8 cellular contexts compared by ENCODE assay signal in genomic region chr6:161274488-161274858, GRCh38. TPM values are rescaled to one million over a fixed set of nuclear protein-coding genes. Genes with fewer than 3 reads are reported as not detected.
A peak's percentile ranks its signal among the peaks of the same experiment; 100 is the strongest.
DNase-seq lines count a peak whose midpoint lies in the region; ATAC-seq and TF ChIP-seq lines count a peak whose summit lies in the region.

No MANE protein-coding gene starts in this region.

- H3K4me3 ChIP-seq in CD4-positive, CD25-positive, alpha-beta regulatory T cell (ENCODE audit: low read depth, low read length) = peak overlapping the region; percentile 91
- H3K4me3 ChIP-seq in Loucy (ENCODE audit: low read length, poor library complexity, severe bottlenecking) (peak overlapping the region; percentile 84), dorsolateral prefrontal cortex (peak overlapping the region; percentile 60 to 90 (median 75))

- peak overlapping the region; percentile 64 for H3K9ac ChIP-seq in Loucy (ENCODE audit: low read depth, low read length, poor library complexity, severe bottlenecking)

- no peaks in the 10 kb centered on the region for H3F3A ChIP-seq in Loucy (ENCODE audit: low read depth)

- peaks cover 24% of the 10 kb centered on the region for H3K4me1 ChIP-seq in CD4-positive, CD25-positive, alpha-beta regulatory T cell (ENCODE audit: control insufficient read depth, insufficient read depth, low read length, poor library complexity, severe bottlenecking)
- peaks cover 29% of the 10 kb centered on the region for H3K4me1 ChIP-seq in Loucy (ENCODE audit: insufficient read depth, low read length, poor library complexity, severe bottlenecking)

- no peak for ATAC-seq in CD4-positive, CD25-positive, alpha-beta regulatory T cell (ENCODE audit: low read depth in 2 of 2)
- ATAC-seq in GM21528 (IDR thresholded peaks at IDR 0.05; ENCODE audit: low FRiP score, unreplicated experiment) = no peak

- H3K36me3 Mint-ChIP-seq in CD4-positive, CD25-positive, alpha-beta regulatory T cell = no peaks in the 10 kb centered on the region
- peaks cover 11% of the 10 kb centered on the region for H3K36me3 Mint-ChIP-seq in neural crest cell (ENCODE audit: low read depth)

- peaks cover 3% of the 10 kb centered on the region for H3K27me3 ChIP-seq in CD4-positive, CD25-positive, alpha-beta regulatory T cell (ENCODE audit: control insufficient read depth, insufficient read depth, low read length)
- H3K27me3 ChIP-seq in Loucy (ENCODE audit: insufficient read depth, low read length, poor library complexity, severe bottlenecking) (peaks cover 23% of the 10 kb centered on the region), dorsolateral prefrontal cortex (no peaks in the 10 kb centered on the region)

- peak overlapping the region; percentile 92 for H3K4me2 ChIP-seq in Loucy (ENCODE audit: low read depth, low read length, poor library complexity, severe bottlenecking)

- H3K9me3 ChIP-seq in CD4-positive, CD25-positive, alpha-beta regulatory T cell (ENCODE audit: control insufficient read depth in 2 of 2, low read length in 2 of 2) = no peaks in the 10 kb centered on the region
- no peaks in the 10 kb centered on the region for H3K9me3 ChIP-seq in Loucy (ENCODE audit: insufficient read depth, low read depth, low read length)

- in situ Hi-C loops in GM13976 (cut with MboI; ENCODE audit: low sequenced_read_pairs, unreplicated experiment) = no loop called here

- H3K36me3 ChIP-seq in CD4-positive, CD25-positive, alpha-beta regulatory T cell (ENCODE audit: control insufficient read depth, insufficient read depth, low read length) = no peaks in the 10 kb centered on the region
- H3K36me3 ChIP-seq in Loucy (ENCODE audit: insufficient read depth, low read length) = no peaks in the 10 kb centered on the region

- no peaks in the 10 kb centered on the region for H3K79me2 ChIP-seq in Loucy (ENCODE audit: insufficient read depth, low read length)

- peaks cover 24 to 28% (median 26%) of the 10 kb centered on the region in 4 donors for H3K4me1 Mint-ChIP-seq in CD4-positive, CD25-positive, alpha-beta regulatory T cell
- peaks cover 41% of the 10 kb centered on the region for H3K4me1 Mint-ChIP-seq in neural crest cell

- intact Hi-C loops in dorsolateral prefrontal cortex (cut with DNase I) = loop anchor here (2.0 to 10.0 kb wide), 6 partner anchors 43 to 280 kb away; partner anchors contain the start of gene MAP3K4 (in 1 of the 2)

- peaks cover 0 to 4% (median 0%) of the 10 kb centered on the region in 7 donors for H3K9me3 Mint-ChIP-seq in CD4-positive, CD25-positive, alpha-beta regulatory T cell
- H3K9me3 Mint-ChIP-seq in neural crest cell = peaks cover 5% of the 10 kb centered on the region

- DNase-seq in CD4-positive, CD25-positive, alpha-beta regulatory T cell = peak in 1 of 3 donors; percentile 35
- DNase-seq in dorsolateral prefrontal cortex (no peak), neural crest cell (ENCODE audit: low read depth, low spot score) (no peak), NCI-H2227 (lab: John Stamatoyannopoulos, UW; ENCODE audit: unreplicated experiment) (no peak), glomerular visceral epithelial cell (ENCODE audit: extremely low spot score) (no peak), GM13976 (ENCODE audit: low spot score) (no peak)

- TF ChIP-seq CTCF in Loucy (conservative IDR thresholded peaks at IDR 0.05; ENCODE audit: low read length) (no peak), dorsolateral prefrontal cortex (IDR thresholded peaks at IDR 0.05 in 54 of 56, conservative IDR thresholded peaks at IDR 0.05 in 2 of 56; ENCODE audit: low read depth in 1 of 56, partially characterized antibody in 56 of 56) (no peak), neural crest cell (conservative IDR thresholded peaks at IDR 0.05) (no peak), GM13976 (IDR thresholded peaks at IDR 0.05; ENCODE audit: borderline replicate concordance, control extremely low read depth, extremely low read depth, insufficient read depth, missing control alignments) (no peak)

- peak overlapping the region; percentile 76 for H3K27ac ChIP-seq in CD4-positive, CD25-positive, alpha-beta regulatory T cell (ENCODE audit: insufficient read depth, low read length, poor library complexity, severe bottlenecking)
- H3K27ac ChIP-seq in dorsolateral prefrontal cortex = peak overlapping the region in 58 of 59 donors; percentile 39 to 93 (median 86)

- H3K9me2 ChIP-seq in Loucy (replicated peaks; ENCODE audit: low read depth, low read length) = no peaks in the 10 kb centered on the region

- H3K27me3 Mint-ChIP-seq in CD4-positive, CD25-positive, alpha-beta regulatory T cell = peaks cover 25% of the 10 kb centered on the region
- H3K27me3 Mint-ChIP-seq in neural crest cell (ENCODE audit: low read depth) = no peaks in the 10 kb centered on the region

- peak overlapping the region; percentile 81 to 98 (median 92) for H3K27ac Mint-ChIP-seq in CD4-positive, CD25-positive, alpha-beta regulatory T cell
- H3K27ac Mint-ChIP-seq in neural crest cell (ENCODE audit: unreplicated experiment) = peak overlapping the region; percentile 99

- H2AFZ ChIP-seq in Loucy (ENCODE audit: low read length) = peak overlapping the region; percentile 98

- H3K4me3 Mint-ChIP-seq in CD4-positive, CD25-positive, alpha-beta regulatory T cell = peak overlapping the region; percentile 91 to 98 (median 93)
- H3K4me3 Mint-ChIP-seq in neural crest cell = peak overlapping the region; percentile 93

- no peaks in the 10 kb centered on the region for H4K20me1 ChIP-seq in Loucy (ENCODE audit: insufficient read depth, low read length, poor library complexity, severe bottlenecking)

RNA-seq across cellular contexts. Expression of gene AGPAT4, which starts 0.6 kb away (rescaled TPM):
- total RNA-seq in CD4-positive, CD25-positive, alpha-beta regulatory T cell = 14.6 TPM
- polyA plus RNA-seq in CD4-positive, CD25-positive, alpha-beta regulatory T cell = 1 to 10 TPM; 2.4 to 4.7 (median 3.9) TPM
- total RNA-seq in dorsolateral prefrontal cortex (100 to 1,000 TPM in 5 of 120 experiments, 10 to 100 TPM in 115; 34.6 to 138 (median 62.5) TPM), neural crest cell (37.6 and 41.3 TPM in 2 replicates)
